In genomic region chr22:49803667-49804375, GRCh38 we compare ENCODE assay signal across 19 cellular contexts. TPM values are rescaled to one million over a fixed set of nuclear protein-coding genes. Genes with fewer than 3 reads are reported as not detected.
DNase-seq lines count a peak whose midpoint lies in the region; ATAC-seq, FAIRE-seq and TF ChIP-seq lines count a peak whose summit lies in the region.
"Had no signal": no experiment of that assay in that cellular context is flagged by ENCODE, and none has a peak within 500 bp of the region (broad histone marks: within the 10 kb centered on the region; RNA-seq: fewer than 3 reads in every experiment).

No MANE protein-coding gene starts in this region.

- no peaks in the 10 kb centered on the region for H4K20me1 ChIP-seq in OCI-LY1 (ENCODE audit: insufficient read depth, low read length)
- peaks cover 38 to 45% of the 10 kb centered on the region in 2 experiments for H4K20me1 ChIP-seq in H1 (replicated peaks in 1 of 2; ENCODE audit: control insufficient read depth in 1 of 2, insufficient read depth in 2 of 2, low read length in 2 of 2)

- H3K4me1 ChIP-seq in breast epithelium (peaks cover 0 to 3% of the 10 kb centered on the region in 2 donors), OCI-LY1 (ENCODE audit: insufficient read depth, low read length, severe bottlenecking) (peaks cover 13% of the 10 kb centered on the region), H1 (replicated peaks in 1 of 4; ENCODE audit: control insufficient read depth in 3 of 4, insufficient read depth in 4 of 4, low read length in 3 of 4) (no peaks in the 10 kb centered on the region; a peak in 1 of 7 replicates), upper lobe of left lung (peaks cover 30 to 72% (median 57%) of the 10 kb centered on the region in 4 donors)
- H3K4me1 ChIP-seq: uterus had no signal

- H2BK12ac ChIP-seq in H1 (ENCODE audit: low read depth, low read length): no peak overlapping the region

- H3K56ac ChIP-seq in H1 (replicated peaks; ENCODE audit: insufficient read length, low read depth, low read length): no peak overlapping the region

- no peak overlapping the region; the same call in 1 of the 2 replicates for H3K18ac ChIP-seq in H1 (ENCODE audit: extremely low read depth, low read length)

- H3K4me3 ChIP-seq in breast epithelium (peak overlapping the region in 1 of 3 donors; percentile 11), OCI-LY1 (ENCODE audit: low read depth, low read length, poor library complexity, severe bottlenecking) (no peak overlapping the region), H1 (ENCODE audit: extremely low read depth in 1 of 4, insufficient read depth in 2 of 4, low read depth in 3 of 4, low read length in 4 of 4) (no peak overlapping the region), upper lobe of left lung (no peak overlapping the region)
- H3K4me3 ChIP-seq: lung, psoas muscle, suprapubic skin, uterus had no signal

- H3K79me2 ChIP-seq in OCI-LY1 (ENCODE audit: insufficient read depth, low read length): peaks cover 60% of the 10 kb centered on the region
- peaks cover 14 to 95% of the 10 kb centered on the region in 2 experiments; a peak in 3 of 4 replicates for H3K79me2 ChIP-seq in H1 (ENCODE audit: control insufficient read depth in 1 of 2, insufficient read depth in 2 of 2, low read length in 2 of 2)

- POLR2A ChIA-PET in MCF 10A (lab: Yijun Ruan, JAX) (no interaction called here), H1 (lab: Charles Lee; ENCODE audit: partially characterized antibody) (interaction anchor here (0.7 to 1.2 kb wide), 3 partner anchors 18 to 36 kb away, joined by 3 to 4 read pairs (median 3); no protein-coding TSS in a partner anchor)

- H3K14ac ChIP-seq in H1 (ENCODE audit: insufficient read length): no peak overlapping the region

- no peak overlapping the region for H4K5ac ChIP-seq in H1 (ENCODE audit: insufficient read length, low read depth, low read length)

- no peak for TF ChIP-seq RAD21 in H1 (IDR thresholded peaks at IDR 0.05 in 1 of 2, conservative IDR thresholded peaks at IDR 0.05 in 1 of 2; ENCODE audit: low read depth in 2 of 2, low read length in 2 of 2)

- H3K23ac ChIP-seq in H1 (ENCODE audit: insufficient read length): no peak overlapping the region

- TF ChIP-seq EP300 in H1 (IDR thresholded peaks at IDR 0.05; ENCODE audit: borderline replicate concordance in 1 of 2, low read depth in 2 of 2, low read length in 2 of 2) (no peak), upper lobe of left lung (IDR thresholded peaks at IDR 0.05) (no peak)

- H3K27me3 ChIP-seq in breast epithelium: no peaks in the 10 kb centered on the region
- no peaks in the 10 kb centered on the region for H3K27me3 ChIP-seq in OCI-LY1 (ENCODE audit: insufficient read depth, low read length)
- no peaks in the 10 kb centered on the region for H3K27me3 ChIP-seq in H1 (replicated peaks in 1 of 4; ENCODE audit: control insufficient read depth in 3 of 4, extremely low read depth in 1 of 4, insufficient read depth in 3 of 4, low read length in 3 of 4)
- H3K27me3 ChIP-seq in upper lobe of left lung: no peaks in the 10 kb centered on the region
- H3K27me3 ChIP-seq: suprapubic skin, uterus had no signal

- H3K36me3 ChIP-seq in breast epithelium: peaks cover under 1% of the 10 kb centered on the region
- H3K36me3 ChIP-seq in OCI-LY1 (ENCODE audit: insufficient read depth, low read length): peaks cover 63% of the 10 kb centered on the region
- peaks cover 0 to 23% (median 4%) of the 10 kb centered on the region in 4 experiments; a peak in 6 of 8 replicates for H3K36me3 ChIP-seq in H1 (ENCODE audit: control insufficient read depth in 2 of 4, insufficient read depth in 4 of 4, low read length in 3 of 4)
- peaks cover under 1 to 49% (median 28%) of the 10 kb centered on the region in 4 donors for H3K36me3 ChIP-seq in upper lobe of left lung
- H3K36me3 ChIP-seq: uterus had no signal

- H3F3A ChIP-seq in OCI-LY1 (ENCODE audit: insufficient read depth, low read length): no peaks in the 10 kb centered on the region

- no peaks in the 10 kb centered on the region for H3K27me3 Mint-ChIP-seq in MCF 10A (ENCODE audit: insufficient read depth, unreplicated experiment)

- H3K9me3 ChIP-seq in breast epithelium (no peaks in the 10 kb centered on the region), OCI-LY1 (ENCODE audit: low read length) (peaks cover 10% of the 10 kb centered on the region), H1 (ENCODE audit: insufficient read depth in 2 of 2, low read depth in 1 of 2, low read length in 1 of 2) (no peaks in the 10 kb centered on the region), upper lobe of left lung (no peaks in the 10 kb centered on the region)
- H3K9me3 ChIP-seq: psoas muscle, suprapubic skin, uterus had no signal

- intact Hi-C loops in MCF 10A (cut with micrococcal nuclease): no loop called here
- intact Hi-C loops in breast epithelium (cut with DNase I; ENCODE audit: low total_unique reads): no loop called here
- intact Hi-C loops in head of caudate nucleus (cut with DNase I): no loop called here

- no peak overlapping the region for H2BK15ac ChIP-seq in H1 (ENCODE audit: low read length)

- no peaks in the 10 kb centered on the region for H3K9me3 Mint-ChIP-seq in MCF 10A (ENCODE audit: unreplicated experiment)

- H3K9ac ChIP-seq in OCI-LY1 (ENCODE audit: low read length) (no peak overlapping the region), H1 (replicated peaks in 1 of 4; ENCODE audit: extremely low read depth in 1 of 4, low read depth in 3 of 4, low read length in 3 of 4) (no peak overlapping the region)

- no peak overlapping the region for H2AK5ac ChIP-seq in H1 (ENCODE audit: low read depth, low read length)

- peak overlapping the region; percentile 16; the same call in 1 of the 2 replicates for H3K4me2 ChIP-seq in OCI-LY1 (ENCODE audit: low read length)
- no peak overlapping the region for H3K4me2 ChIP-seq in H1 (ENCODE audit: insufficient read depth in 1 of 2, low read depth in 2 of 2, low read length in 2 of 2)

- ATAC-seq in upper lobe of left lung (ENCODE audit: low FRiP score in 2 of 2) (no peak), HG03135 (IDR thresholded peaks at IDR 0.05; ENCODE audit: unreplicated experiment) (no peak)
- ATAC-seq: HCT116, psoas muscle, SK-N-SH treated with all-trans-retinoic acid at 6 μM for 48 hours had no signal

- no peak overlapping the region for H2BK20ac ChIP-seq in H1 (ENCODE audit: low read length)

- peaks cover 30% of the 10 kb centered on the region for H3K79me1 ChIP-seq in H1 (ENCODE audit: low read depth, low read length)

- H3K27ac Mint-ChIP-seq in MCF 10A (ENCODE audit: low read depth, unreplicated experiment): peak overlapping the region; percentile 54

- peak overlapping the region; percentile 69 for H4K8ac ChIP-seq in H1 (ENCODE audit: extremely low read depth, insufficient read depth, low read length)

- H4K91ac ChIP-seq in H1 (replicated peaks; ENCODE audit: insufficient read length, low read length): no peak overlapping the region

- H3K36me3 Mint-ChIP-seq in MCF 10A (ENCODE audit: insufficient read depth, unreplicated experiment): peaks cover 63% of the 10 kb centered on the region

- 89% methylated on average over 23 of the region's 29 CpGs; no CpG with 5 or more reads in 1 of the 2 experiments for WGBS in H1 (ENCODE audit: extremely low coverage in 1 of 2, insufficient coverage in 1 of 2, insufficient read length in 1 of 2, insufficient replicate concordance in 2 of 2, low coverage in 1 of 2, low lambda C conversion rate in 2 of 2, missing lambda C conversion rate in 1 of 2), 2 experiments
- 88 to 95% methylated on average over 11 to 29 of the region's 29 CpGs for WGBS in upper lobe of left lung, 2 donors

- no TSS peak for BruUV-seq in MCF 10A (replicated peaks; lab: Mats Ljungman, UMichigan)

- no peak overlapping the region for H3K4me3 Mint-ChIP-seq in MCF 10A (ENCODE audit: unreplicated experiment)

- no peak overlapping the region for H2BK5ac ChIP-seq in H1 (ENCODE audit: low read depth, low read length)

- DNase-seq in MCF 10A (ENCODE audit: unreplicated experiment) (no peak), breast epithelium (ENCODE audit: low spot score in 2 of 2) (no peak), H1 (ENCODE audit: low read depth in 1 of 2, low spot score in 2 of 2) (no peak), upper lobe of left lung (peak in 1 of 2 donors; percentile 62), head of caudate nucleus (no peak)
- DNase-seq: activated CD4-positive, CD25-positive, alpha-beta regulatory T cell; NCI-H1105; NCI-H2081; OCI-M1; psoas muscle; uterus had no signal

- H3K27ac ChIP-seq in breast epithelium (no peak overlapping the region), OCI-LY1 (ENCODE audit: low read depth, low read length, poor library complexity, severe bottlenecking) (peak overlapping the region; percentile 45), H1 (ENCODE audit: low read depth, low read length) (no peak overlapping the region), upper lobe of left lung (peak overlapping the region in 3 of 4 donors; percentile 23 to 57 (median 56))
- H3K27ac ChIP-seq: epithelial cell of prostate, psoas muscle, suprapubic skin, uterus had no signal

- FAIRE-seq in H1 (lab: Jason Lieb, UNC): no peak
- FAIRE-seq: GM19239 had no signal

- no peak for TF ChIP-seq POLR2A in breast epithelium (IDR thresholded peaks at IDR 0.05)
- no peak for TF ChIP-seq POLR2A in H1 (IDR thresholded peaks at IDR 0.05; ENCODE audit: control extremely low read depth in 1 of 2, low read depth in 2 of 2, low read length in 2 of 2)
- no peak for TF ChIP-seq POLR2A in upper lobe of left lung (IDR thresholded peaks at IDR 0.05)

- H3K23me2 ChIP-seq in H1 (ENCODE audit: low read depth, low read length): no peaks in the 10 kb centered on the region

- TF ChIP-seq CTCF in MCF 10A (IDR thresholded peaks at IDR 0.05; ENCODE audit: unreplicated experiment) (no peak), breast epithelium (IDR thresholded peaks at IDR 0.05) (no peak), OCI-LY1 (IDR thresholded peaks at IDR 0.05; ENCODE audit: low read length) (no peak), H1 (IDR thresholded peaks at IDR 0.05; ENCODE audit: control extremely low read depth in 1 of 3, insufficient read depth in 1 of 3, low read depth in 1 of 3, low read length in 3 of 3) (no peak), upper lobe of left lung (IDR thresholded peaks at IDR 0.05) (no peak)

- CTCF ChIA-PET in MCF 10A (lab: Yijun Ruan, JAX) (no interaction called here), H1 (lab: Charles Lee; ENCODE audit: partially characterized antibody) (interaction anchor here (0.6 to 1.4 kb wide), 5 partner anchors 9 to 120 kb away, joined by 3 to 5 read pairs (median 3); no protein-coding TSS in a partner anchor)

- no peaks in the 10 kb centered on the region for H3K9me2 ChIP-seq in OCI-LY1 (ENCODE audit: low read depth, low read length)

- H2BK120ac ChIP-seq in H1 (replicated peaks; ENCODE audit: low read depth, low read length): no peak overlapping the region

- H2AFZ ChIP-seq in OCI-LY1 (ENCODE audit: low read length): no peak overlapping the region
- no peak overlapping the region for H2AFZ ChIP-seq in H1 (ENCODE audit: low read length)

- H3K4ac ChIP-seq in H1 (replicated peaks; ENCODE audit: insufficient read length, low read depth, low read length): no peak overlapping the region

- H3K4me1 Mint-ChIP-seq in MCF 10A (ENCODE audit: insufficient read depth, unreplicated experiment): no peaks in the 10 kb centered on the region

RNA-seq across cellular contexts. Expression of gene BRD1, which starts 23.9 kb away (rescaled TPM):
- total RNA-seq in MCF 10A (2022) (40.7 and 48.1 TPM in 2 replicates), breast epithelium (10 to 100 TPM; 33.4 to 35.1 (median 34.1) TPM), upper lobe of left lung (100 to 1,000 TPM in 1 of 6 donors, 10 to 100 TPM in 5; 38.9 to 141 (median 43.0) TPM)
- 34.0 and 35.7 TPM in 2 replicates for total RNA-seq in H1 (2021; fragmentation: NEBNext Ultra II Directional; extraction: Animal tissue kit (Norgen Biotek cat#: 25700))
- 6.8 and 11.4 TPM in 2 replicates for polyA plus RNA-seq in H1 (2011; rRNA removed)
- polyA plus RNA-seq in H1 (2011; cell fraction: cytosol; rRNA removed): 9.0 TPM
- 27.1 TPM for polyA plus RNA-seq in H1 (2011; cell fraction: nucleus; rRNA removed)
- 19.0 to 25.1 TPM (median 23.0 TPM) in 4 replicates for polyA plus RNA-seq in H1 (2012, experiment 1 of 2)
- polyA plus RNA-seq in H1 (2012, experiment 2 of 2): 15.0 TPM
- 13.9 TPM for polyA plus RNA-seq in H1 (2013, experiment 1 of 2)
- 13.1 TPM for polyA plus RNA-seq in H1 (2013, experiment 2 of 2)
- 10.0 and 12.5 TPM in 2 replicates for polyA minus RNA-seq in H1 (2011; rRNA and poly(A)+ RNA removed)
- polyA minus RNA-seq in H1 (2011; cell fraction: cytosol; rRNA and poly(A)+ RNA removed): 20.6 TPM
- 24.8 TPM for polyA minus RNA-seq in H1 (2011; cell fraction: nucleus; rRNA and poly(A)+ RNA removed)

RNA-seq across cellular contexts. Expression of gene ZBED4, which starts 49.8 kb away (rescaled TPM):
- total RNA-seq in MCF 10A (2022) (15.9 and 16.4 TPM in 2 replicates), breast epithelium (10 to 100 TPM in 2 of 3 donors, 1 to 10 TPM in 1; 7.5 to 11.3 (median 10.5) TPM), upper lobe of left lung (10 to 100 TPM; 10.8 to 19.9 (median 15.5) TPM)
- total RNA-seq in H1 (2021; fragmentation: NEBNext Ultra II Directional; extraction: Animal tissue kit (Norgen Biotek cat#: 25700)): 28.3 TPM in 2 replicates
- 11.0 and 14.5 TPM in 2 replicates for polyA plus RNA-seq in H1 (2011; rRNA removed)
- polyA plus RNA-seq in H1 (2011; cell fraction: cytosol; rRNA removed): 10.6 TPM
- 15.8 TPM for polyA plus RNA-seq in H1 (2011; cell fraction: nucleus; rRNA removed)
- 15.1 to 18.5 TPM (median 17.5 TPM) in 4 replicates for polyA plus RNA-seq in H1 (2012, experiment 1 of 2)
- 7.3 TPM for polyA plus RNA-seq in H1 (2012, experiment 2 of 2)
- polyA plus RNA-seq in H1 (2013, experiment 1 of 2): 14.2 TPM
- 14.2 TPM for polyA plus RNA-seq in H1 (2013, experiment 2 of 2)
- 12.9 and 14.6 TPM in 2 replicates for polyA minus RNA-seq in H1 (2011; rRNA and poly(A)+ RNA removed)
- polyA minus RNA-seq in H1 (2011; cell fraction: cytosol; rRNA and poly(A)+ RNA removed): 16.2 TPM
- 14.9 TPM for polyA minus RNA-seq in H1 (2011; cell fraction: nucleus; rRNA and poly(A)+ RNA removed)

Comparison
In these comparisons a context has a peak if more than half of its experiments do, and no peak if none do; other contexts are left out.
1. H3K27ac ChIP-seq: peak in OCI-LY1 (single experiment) and upper lobe of left lung (3 of 4); none in breast epithelium (0 of 2) and H1 (single experiment).